ENCODE assay signal across 1 cellular context in the genomic region with DNA sequence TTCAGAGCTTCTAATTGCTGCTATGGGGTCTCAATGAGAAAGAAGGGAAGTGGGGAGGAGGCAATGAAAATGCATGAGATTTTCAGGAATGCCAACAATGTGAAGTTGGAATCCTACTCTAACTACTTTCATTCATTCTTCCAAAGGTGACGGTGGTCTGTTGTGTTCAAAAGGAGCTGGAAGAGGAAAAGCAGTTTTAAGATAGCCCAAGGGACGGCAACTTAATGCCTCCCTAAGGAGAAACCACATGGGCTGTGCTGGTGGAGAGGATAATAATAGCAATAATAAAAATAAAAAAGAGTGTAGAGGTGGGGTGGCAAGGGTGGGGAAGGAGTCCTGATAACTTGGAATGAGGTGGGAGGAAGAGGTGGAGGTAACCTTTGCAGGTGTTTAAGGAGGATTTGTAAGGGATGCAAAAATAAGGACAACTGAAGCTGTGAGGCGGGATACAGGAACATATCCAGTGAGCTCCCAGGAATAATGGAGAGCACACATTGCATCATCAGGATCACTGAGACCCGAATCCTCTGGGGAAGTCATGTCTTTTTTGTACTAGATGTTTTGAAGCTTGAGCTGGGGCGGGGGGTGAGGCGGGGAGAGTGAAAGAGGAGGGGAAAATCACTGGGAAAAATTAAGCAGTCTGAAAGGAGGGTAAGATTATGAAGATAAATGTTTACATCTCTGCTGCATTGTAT.
TF ChIP-seq lines count a peak whose summit lies in the region.

No MANE protein-coding gene starts in this region.

TF ChIP-seq in K562, 482 proteins besides CTCF, POLR2A, EP300 and RAD21:
- no peak for TF ChIP-seq GABPA (tag; conservative IDR thresholded peaks at IDR 0.05; ENCODE audit: low read depth)
- TF ChIP-seq, protein P1, sequence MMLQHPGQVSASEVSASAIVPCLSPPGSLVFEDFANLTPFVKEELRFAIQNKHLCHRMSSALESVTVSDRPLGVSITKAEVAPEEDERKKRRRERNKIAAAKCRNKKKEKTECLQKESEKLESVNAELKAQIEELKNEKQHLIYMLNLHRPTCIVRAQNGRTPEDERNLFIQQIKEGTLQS (IDR thresholded peaks at IDR 0.05), result 0 out of 2 replicates have a peak, but pooled peaks have one; percentile 8
- TF ChIP-seq, protein P1 (CRISPR knock-in tag; conservative IDR thresholded peaks at IDR 0.05), result no peak
- no peak for TF ChIP-seq ZNF12 (CRISPR knock-in tag; IDR thresholded peaks at IDR 0.05)
